8 cellular contexts compared by ENCODE assay signal in the genomic region with DNA sequence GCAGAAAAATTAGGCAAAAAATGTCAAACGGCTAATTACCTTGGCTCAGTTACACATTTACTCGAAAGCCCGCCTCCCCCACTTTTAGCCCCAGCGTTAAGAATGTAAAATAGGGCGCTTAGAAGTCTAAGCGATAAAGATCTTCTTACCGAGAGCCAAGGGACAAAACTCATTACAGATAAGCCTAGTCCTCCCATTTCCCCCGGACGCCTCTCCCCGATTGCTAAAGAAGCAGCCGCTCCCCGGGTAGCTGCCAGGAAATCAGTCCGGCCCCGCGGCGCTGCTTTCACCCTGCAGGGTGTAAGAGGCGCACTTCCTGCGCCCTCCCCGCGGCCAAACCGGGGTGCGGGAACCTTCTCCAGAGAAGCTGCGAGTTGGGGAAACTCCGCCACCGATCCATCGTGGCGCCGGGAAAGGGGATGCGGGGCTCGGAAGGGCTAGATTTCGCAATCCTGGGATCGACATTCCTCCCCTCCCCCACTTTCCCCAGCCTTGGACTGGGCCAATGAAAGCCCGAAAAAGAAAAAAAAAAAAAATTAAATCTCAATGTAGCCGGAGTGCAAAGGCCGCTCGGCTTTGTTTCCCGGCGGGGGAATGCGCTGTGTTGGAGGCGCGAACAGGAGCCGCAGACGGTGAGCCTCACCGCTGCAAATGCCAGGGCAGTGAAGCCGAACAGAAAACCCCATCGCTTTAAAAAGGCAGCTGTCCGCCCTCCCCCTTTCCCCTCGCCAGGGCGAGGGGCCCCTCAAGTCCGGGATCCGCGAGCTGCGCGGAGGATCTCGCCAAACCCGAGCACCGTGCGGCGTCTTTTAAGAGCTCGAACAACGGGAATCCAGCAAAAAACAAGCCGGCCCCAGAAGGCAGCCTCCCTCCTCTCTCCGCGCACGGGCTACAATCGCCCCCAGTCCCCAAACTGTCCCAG. TPM values are rescaled to one million over a fixed set of nuclear protein-coding genes. Genes with fewer than 3 reads are reported as not detected.
DNase-seq lines count a peak whose midpoint lies in the region; ATAC-seq and TF ChIP-seq lines count a peak whose summit lies in the region.

No MANE protein-coding gene starts in this region.

- H4K8ac ChIP-seq in IMR-90 (ENCODE audit: low read depth in 2 of 2, low read length in 2 of 2): peak overlapping the region; percentile 80 to 89

- peak overlapping the region; percentile 80 for H2AK9ac ChIP-seq in IMR-90 (replicated peaks; ENCODE audit: low read depth, low read length, poor library complexity)

- H3K4me2 ChIP-seq in IMR-90 (ENCODE audit: low read depth, low read length): peak overlapping the region; percentile 85

- H3K18ac ChIP-seq in IMR-90 (ENCODE audit: low read depth, low read length): peak overlapping the region; percentile 55

- 0 out of 2 replicates have a peak overlapping the region, but pooled peaks have one; percentile 62 for H2BK20ac ChIP-seq in IMR-90 (ENCODE audit: low read depth, low read length)

- no peak overlapping the region for H2AK5ac ChIP-seq in IMR-90 (ENCODE audit: low read depth, low read length)

- H3K4ac ChIP-seq in IMR-90 (ENCODE audit: low read depth, low read length): peak overlapping the region; percentile 76

- H3K4me1 ChIP-seq in IMR-90 (ENCODE audit: control insufficient read depth, insufficient read depth, low read length): peaks cover 2% of the 10 kb centered on the region; the same call in 1 of the 2 replicates

- DNase-seq in COLO829 (ENCODE audit: low spot score) (peak; percentile 72), IMR-90 (peak; percentile 73), RWPE1 (ENCODE audit: low spot score) (peak; percentile 71), coronary artery (ENCODE audit: low spot score) (peak; percentile 89), left lobe of liver (ENCODE audit: low spot score) (peak; percentile 90)
- peak; percentile 27 for DNase-seq in stimulated activated naive CD8-positive, alpha-beta T cell treated with anti-CD3 and anti-CD28 coated beads, Interleukin-15, Interleukin-2, amounts not matched to agents 100 U/mL and 50 U/mL, for 24 hours

- H3K23ac ChIP-seq in IMR-90 (ENCODE audit: low read depth, low read length): peak overlapping the region; percentile 95

- dilution Hi-C loops in IMR-90 (cut with HindIII; ENCODE audit: low sequenced_read_pairs, unreplicated experiment): no loop called here

- peak overlapping the region; percentile 91 for H3K14ac ChIP-seq in IMR-90 (replicated peaks; ENCODE audit: low read depth, low read length)

- CTCF ChIA-PET in IMR-90 (lab: Yijun Ruan, JAX) (no interaction called here), RWPE1 (lab: Yijun Ruan, JAX) (interaction anchor here (0.7 to 0.8 kb wide), 2 partner anchors 16 to 486 kb away, joined by 3 to 4 read pairs; no protein-coding TSS in a partner anchor)

- no peaks in the 10 kb centered on the region for H3K9me1 ChIP-seq in IMR-90 (ENCODE audit: insufficient read depth, low read length)

- peak overlapping the region; percentile 82 for H3K9ac ChIP-seq in IMR-90 (ENCODE audit: low read depth, low read length)

- peak overlapping the region; percentile 88 for H2BK120ac ChIP-seq in IMR-90 (ENCODE audit: low read depth, low read length)

- H3K56ac ChIP-seq in IMR-90 (ENCODE audit: extremely low read depth, insufficient read depth, low read length): peak overlapping the region; percentile 91

- intact Hi-C loops in IMR-90 (cut with micrococcal nuclease): loop anchor here (2.0 to 10.0 kb wide), 10 partner anchors 67 to 548 kb away; no protein-coding TSS in a partner anchor

- TF ChIP-seq RAD21 in IMR-90 (IDR thresholded peaks at IDR 0.05; ENCODE audit: low read length): no peak

- peak overlapping the region; percentile 81 for H2BK5ac ChIP-seq in IMR-90 (ENCODE audit: low read depth, low read length, poor library complexity, severe bottlenecking)

- H3K27ac ChIP-seq in IMR-90 (ENCODE audit: insufficient read depth, low read length) (peak overlapping the region; percentile 81), RWPE1 (peak overlapping the region; percentile 96), coronary artery (peak overlapping the region; percentile 92 to 94)

- H3K4me3 ChIP-seq in IMR-90 (ENCODE audit: insufficient read depth, low read depth, low read length) (peak overlapping the region; percentile 99), coronary artery (peak overlapping the region; percentile 91)

- TF ChIP-seq CTCF in IMR-90 (conservative IDR thresholded peaks at IDR 0.05; ENCODE audit: low read depth, low read length) (no peak), RWPE1 (conservative IDR thresholded peaks at IDR 0.05; ENCODE audit: low read depth) (no peak), coronary artery (IDR thresholded peaks at IDR 0.05) (no peak)

- H2AFZ ChIP-seq in IMR-90 (replicated peaks; ENCODE audit: low read length, poor library complexity): peak overlapping the region; percentile 92

- H3K9me3 ChIP-seq in IMR-90 (ENCODE audit: control insufficient read depth, insufficient read depth, low read length): 0 out of 2 replicates have a peak, but pooled peaks cover 4% of the 10 kb centered on the region

- H4K20me1 ChIP-seq in IMR-90 (ENCODE audit: insufficient read depth, low read length): peaks cover 23% of the 10 kb centered on the region

- peak; percentile 64 for ATAC-seq in GM19395 (IDR thresholded peaks at IDR 0.05; ENCODE audit: unreplicated experiment)
- peak; percentile 25 for ATAC-seq in IMR-90 (ENCODE audit: low read depth)
- peak; percentile 58 for ATAC-seq in left lobe of liver
- no peak for ATAC-seq in stimulated activated naive CD8-positive, alpha-beta T cell treated with anti-CD3 and anti-CD28 coated beads, Interleukin-15, Interleukin-2, amounts not matched to agents 100 U/mL and 50 U/mL, for 24 hours
- no peak for ATAC-seq in GM18519 (IDR thresholded peaks at IDR 0.05; ENCODE audit: low FRiP score, unreplicated experiment)

- H3K36me3 ChIP-seq in IMR-90 (ENCODE audit: control insufficient read depth, insufficient read depth, low read length): no peaks in the 10 kb centered on the region

- peak overlapping the region; percentile 76; the same call in 1 of the 3 replicates for H2BK15ac ChIP-seq in IMR-90 (ENCODE audit: low read depth, low read length)

- POLR2A ChIA-PET in IMR-90 (lab: Charles Lee; ENCODE audit: unreplicated experiment) (interaction anchor here (0.6 to 0.7 kb wide), 3 partner anchors 24 to 586 kb away, joined by 3 to 7 read pairs (median 4); no protein-coding TSS in a partner anchor), RWPE1 (lab: Yijun Ruan, JAX; ENCODE audit: low non-redundant PET) (interaction anchor here (0.7 kb wide), 1 partner anchor 500 kb away, joined by 4 read pairs; no protein-coding TSS in a partner anchor)

- in situ Hi-C loops in IMR-90 (cut with MboI; ENCODE audit: low sequenced_read_pairs): loop anchor here (5.0 kb wide), 1 partner anchor 627 kb away; no protein-coding TSS in a partner anchor

- H4K91ac ChIP-seq in IMR-90 (ENCODE audit: insufficient read depth, low read depth, low read length): peak overlapping the region; percentile 82

- H4K5ac ChIP-seq in IMR-90 (ENCODE audit: low read depth, low read length): peak overlapping the region; percentile 92

- WGBS in IMR-90 (ENCODE audit: extremely low coverage in 2 of 2, insufficient read length in 1 of 2), 2 experiments: 0% methylated on average over 11 of the region's 66 CpGs; no CpG with 5 or more reads in 1 of the 2 experiments

- no TSS peak for BruUV-seq in IMR-90 (replicated peaks; lab: Mats Ljungman, UMichigan)

- no peaks in the 10 kb centered on the region for H3K27me3 ChIP-seq in IMR-90 (ENCODE audit: control insufficient read depth, insufficient read depth, low read length)

- no peak; the same call in 1 of the 2 replicates for TF ChIP-seq POLR2A in IMR-90 (IDR thresholded peaks at IDR 0.05; ENCODE audit: low read depth, low read length)

- peaks cover 0 to 36% of the 10 kb centered on the region in 2 experiments; a peak in 2 of 4 replicates for H3K79me1 ChIP-seq in IMR-90 (ENCODE audit: low read depth in 1 of 2, low read length in 2 of 2)

TF ChIP-seq in IMR-90, 13 proteins besides CTCF, POLR2A, EP300 and RAD21:
- TF ChIP-seq BHLHE40 (IDR thresholded peaks at IDR 0.05; ENCODE audit: low read depth, low read length) (0 out of 2 replicates have a peak, but pooled peaks have one; percentile 4), MAZ (IDR thresholded peaks at IDR 0.05; ENCODE audit: borderline replicate concordance, low read depth, low read length) (peak; percentile 20; the same call in 1 of the 2 replicates), CHD1 (IDR thresholded peaks at IDR 0.05; ENCODE audit: low read depth, low read length) (0 out of 2 replicates have a peak, but pooled peaks have one; percentile 7), MXI1 (IDR thresholded peaks at IDR 0.05; ENCODE audit: borderline replicate concordance, low read depth, low read length) (no peak), CEBPB (IDR thresholded peaks at IDR 0.05; ENCODE audit: low read depth, low read length) (peak; percentile 97)

RNA-seq across cellular contexts. Expression of gene PTPRG, which starts 0.7 kb away (rescaled TPM):
- total RNA-seq in IMR-90 (2012; rRNA removed): 24.7 and 31.0 TPM in 2 replicates
- polyA plus RNA-seq in IMR-90 (2012; rRNA removed): 6.8 and 7.7 TPM in 2 replicates
- 3.8 and 7.2 TPM in 2 replicates for polyA plus RNA-seq in IMR-90 (2012; cell fraction: cytosol; rRNA removed)
- 4.8 and 6.9 TPM in 2 replicates for polyA plus RNA-seq in IMR-90 (2012; cell fraction: nucleus; rRNA removed; ENCODE audit: low replicate concordance)
- 15.6 TPM for total RNA-seq in left lobe of liver

Comparison
In these comparisons a context has a peak if more than half of its experiments do, and no peak if none do; other contexts are left out.
1. DNase-seq: peak in every context shown above with its lines; median percentile 90 in left lobe of liver; 89 in coronary artery; 73 in IMR-90; 72 in COLO829; 71 in RWPE1; 27 in stimulated activated naive CD8-positive, alpha-beta T cell treated with anti-CD3 and anti-CD28 coated beads, Interleukin-15, Interleukin-2, amounts not matched to agents 100 U/mL and 50 U/mL, for 24 hours.
2. ATAC-seq: peak in GM19395 (single experiment), IMR-90 (single experiment) and left lobe of liver (single experiment); none in stimulated activated naive CD8-positive, alpha-beta T cell treated with anti-CD3 and anti-CD28 coated beads, Interleukin-15, Interleukin-2, amounts not matched to agents 100 U/mL and 50 U/mL, for 24 hours (single experiment) and GM18519 (single experiment).
3. Peak in every context shown above with its lines, with median percentiles within 50 percentile points of each other: H3K27ac ChIP-seq.